Comparison of ENCODE assay signal across 8 cellular contexts in genomic region chr1:202009326-202010031, GRCh38. TPM values are rescaled to one million over a fixed set of nuclear protein-coding genes. Genes with fewer than 3 reads are reported as not detected.
A peak's percentile ranks its signal among the peaks of the same experiment; 100 is the strongest.
DNase-seq lines count a peak whose midpoint lies in the region; ATAC-seq and TF ChIP-seq lines count a peak whose summit lies in the region.

No MANE protein-coding gene starts in this region.

- CTCF ChIA-PET in BJ (lab: Yijun Ruan, JAX): interaction anchor here (0.6 to 24.4 kb wide), 11 partner anchors 8 to 696 kb away, joined by 3 to 642 read pairs (median 4); partner anchors contain the start of gene GPR37L1

- no peak overlapping the region for H3K4me3 ChIP-seq in BJ (ENCODE audit: low read depth, low read length)
- no peak overlapping the region for H3K4me3 ChIP-seq in adrenal gland
- H3K4me3 ChIP-seq in left ventricle myocardium inferior: no peak overlapping the region
- no peak overlapping the region for H3K4me3 ChIP-seq in aorta (ENCODE audit: low read length in 2 of 2)

- TF ChIP-seq CTCF in BJ (IDR thresholded peaks at IDR 0.05; ENCODE audit: insufficient read depth, low read depth, low read length): peak; percentile 89
- peak; percentile 77 for TF ChIP-seq CTCF in GM20000 (IDR thresholded peaks at IDR 0.05; ENCODE audit: extremely low read depth, missing control alignments)
- TF ChIP-seq CTCF in adrenal gland (IDR thresholded peaks at IDR 0.05): peak; percentile 80 to 90 (median 85)
- peak; percentile 92 for TF ChIP-seq CTCF in left ventricle myocardium inferior (IDR thresholded peaks at IDR 0.05; ENCODE audit: borderline replicate concordance)

- POLR2A ChIA-PET in BJ (lab: Charles Lee): no interaction called here

- no peaks in the 10 kb centered on the region for H3K4me1 ChIP-seq in adrenal gland (replicated peaks in 1 of 2)
- peaks cover 23% of the 10 kb centered on the region for H3K4me1 ChIP-seq in left ventricle myocardium inferior
- no peaks in the 10 kb centered on the region for H3K4me1 ChIP-seq in aorta (ENCODE audit: control insufficient read depth in 1 of 2, insufficient read depth in 2 of 2, low read length in 2 of 2)

- no peak for TF ChIP-seq POLR2A in adrenal gland (IDR thresholded peaks at IDR 0.05)

- DNase-seq in BJ (ENCODE audit: low read depth) (no peak), GM20000 (ENCODE audit: low spot score) (peak; percentile 76), NCI-H1048 (lab: John Stamatoyannopoulos, UW) (peak; percentile 84), SKM-1 treated with dmso at 0.1 percent for 144 hours (lab: John Stamatoyannopoulos, UW; ENCODE audit: unreplicated experiment) (peak; percentile 59), adrenal gland (peak; percentile 65 to 91 (median 80)), left ventricle myocardium inferior (peak; percentile 43), pulmonary artery endothelial cell (ENCODE audit: low read depth, low spot score) (peak; percentile 19), aorta (peak in 1 of 2 donors; percentile 68)

- intact Hi-C loops in adrenal gland (cut with DNase I) (loop anchor here (2.0 to 5.0 kb wide), 2 partner anchors 108 to 109 kb away; no protein-coding TSS in a partner anchor), left ventricle myocardium inferior (cut with micrococcal nuclease) (loop anchor here (5.0 kb wide), 1 partner anchor 108 kb away; no protein-coding TSS in a partner anchor), aorta (cut with DNase I) (loop anchor here (1.0 to 5.0 kb wide), 3 partner anchors 109 to 128 kb away; no protein-coding TSS in a partner anchor)

- peak; percentile 83 for ATAC-seq in aorta (ENCODE audit: low FRiP score)

- peak overlapping the region in 1 of 5 donors; percentile 6 for H3K27ac ChIP-seq in adrenal gland
- H3K27ac ChIP-seq in left ventricle myocardium inferior (replicated peaks): no peak overlapping the region
- no peak overlapping the region for H3K27ac ChIP-seq in aorta (ENCODE audit: low read depth in 1 of 2, low read length in 2 of 2)

- H3K36me3 ChIP-seq in BJ (ENCODE audit: control insufficient read depth, insufficient read depth, low read length) (peaks cover 7% of the 10 kb centered on the region), adrenal gland (replicated peaks in 1 of 2) (peaks cover 0 to 18% of the 10 kb centered on the region in 2 donors), left ventricle myocardium inferior (peaks cover 31% of the 10 kb centered on the region), aorta (ENCODE audit: control insufficient read depth in 1 of 2, insufficient read depth in 2 of 2, low read length in 1 of 2) (peaks cover 0 to 8% of the 10 kb centered on the region in 2 donors)

- H3K27me3 ChIP-seq in BJ (ENCODE audit: control insufficient read depth, insufficient read depth, low read length): peaks cover 2% of the 10 kb centered on the region; the same call in 1 of the 2 replicates
- no peaks in the 10 kb centered on the region for H3K27me3 ChIP-seq in adrenal gland
- H3K27me3 ChIP-seq in left ventricle myocardium inferior (ENCODE audit: low read depth): no peaks in the 10 kb centered on the region
- H3K27me3 ChIP-seq in aorta (ENCODE audit: control insufficient read depth in 1 of 2, insufficient read depth in 2 of 2, low read length in 1 of 2): no peaks in the 10 kb centered on the region

- WGBS in adrenal gland, 4 donors: 7 to 19% (median 18%) methylated on average over 6 to 11 of the region's 11 CpGs
- 15 to 17% methylated on average over 11 of the region's 11 CpGs for WGBS in aorta, 2 donors

- H3K9me3 ChIP-seq in adrenal gland (replicated peaks in 1 of 3) (no peaks in the 10 kb centered on the region), left ventricle myocardium inferior (replicated peaks) (no peaks in the 10 kb centered on the region), aorta (ENCODE audit: control insufficient read depth, low read length) (no peaks in the 10 kb centered on the region)

RNA-seq across cellular contexts. Expression of gene ELF3, which starts 0.9 kb away (rescaled TPM):
- polyA plus RNA-seq in BJ (2011; rRNA removed): 0.02 and 0.21 TPM in 2 replicates
- 0.24 TPM in 1 of 2 replicates, not detected in the other for polyA minus RNA-seq in BJ (2011; rRNA and poly(A)+ RNA removed)
- under 1 TPM in 6 of 8 donors, not detected in 2; 0.06 to 0.51 (median 0.45) TPM for total RNA-seq in adrenal gland
- polyA plus RNA-seq in adrenal gland: 1 to 10 TPM in 2 of 3 donors, not detected in 1; 1.0 to 1.4 TPM
- total RNA-seq in left ventricle myocardium inferior: 0.60 TPM
- 0.07 and 0.11 TPM in 2 replicates for total RNA-seq in pulmonary artery endothelial cell
- total RNA-seq in aorta: under 1 TPM; 0.27 to 0.68 TPM
- 10 to 100 TPM in 1 of 2 donors, 1 to 10 TPM in 1; 2.3 to 50.6 TPM for polyA plus RNA-seq in aorta

RNA-seq across cellular contexts. Expression of gene RNPEP, which starts 27.0 kb away (rescaled TPM):
- polyA plus RNA-seq in BJ (2011; rRNA removed): 42.6 and 51.5 TPM in 2 replicates
- polyA minus RNA-seq in BJ (2011; rRNA and poly(A)+ RNA removed): 24.1 and 31.7 TPM in 2 replicates
- total RNA-seq in adrenal gland: 10 to 100 TPM; 46.0 to 99.6 (median 69.7) TPM
- polyA plus RNA-seq in adrenal gland: 10 to 100 TPM; 43.8 to 59.6 (median 46.7) TPM
- total RNA-seq in left ventricle myocardium inferior: 16.6 TPM
- total RNA-seq in pulmonary artery endothelial cell: 53.5 and 55.4 TPM in 2 replicates
- total RNA-seq in aorta: 10 to 100 TPM; 28.0 to 43.1 TPM
- 10 to 100 TPM; 29.1 to 31.6 TPM for polyA plus RNA-seq in aorta

RNA-seq across cellular contexts. Expression of gene TIMM17A, which starts 54.2 kb away (rescaled TPM):
- polyA plus RNA-seq in BJ (2011; rRNA removed): 54.6 and 87.5 TPM in 2 replicates
- 16.6 and 24.7 TPM in 2 replicates for polyA minus RNA-seq in BJ (2011; rRNA and poly(A)+ RNA removed)
- total RNA-seq in adrenal gland: 100 to 1,000 TPM in 1 of 8 donors, 10 to 100 TPM in 7; 26.3 to 178 (median 47.6) TPM
- 100 to 1,000 TPM in 1 of 3 donors, 10 to 100 TPM in 2; 28.0 to 172 (median 42.7) TPM for polyA plus RNA-seq in adrenal gland
- total RNA-seq in left ventricle myocardium inferior: 87.5 TPM
- 82.8 and 108 TPM in 2 replicates for total RNA-seq in pulmonary artery endothelial cell
- 10 to 100 TPM; 29.2 to 48.8 TPM for total RNA-seq in aorta
- polyA plus RNA-seq in aorta: 10 to 100 TPM; 34.4 to 77.4 TPM
